Comparison of ENCODE assay signal across 1 cellular context in genomic region chr12:11732760-11733159, GRCh38.
TF ChIP-seq lines count a peak whose summit lies in the region.

No MANE protein-coding gene starts in this region.

TF ChIP-seq in WTC11, 78 proteins besides CTCF, POLR2A, EP300 and RAD21 (continued from another document):
- no peak for TF ChIP-seq FOXP4 (CRISPR knock-in tag; IDR thresholded peaks at IDR 0.05)
- TF ChIP-seq TCF7 (CRISPR knock-in tag; IDR thresholded peaks at IDR 0.05; ENCODE audit: low read depth), result no peak
- no peak for TF ChIP-seq ZNF671 (CRISPR knock-in tag; IDR thresholded peaks at IDR 0.05)
- TF ChIP-seq ATF3 (CRISPR knock-in tag; conservative IDR thresholded peaks at IDR 0.05), result no peak
- TF ChIP-seq OVOL2 (CRISPR knock-in tag; IDR thresholded peaks at IDR 0.05; ENCODE audit: borderline replicate concordance), result no peak
